In the genomic region with DNA sequence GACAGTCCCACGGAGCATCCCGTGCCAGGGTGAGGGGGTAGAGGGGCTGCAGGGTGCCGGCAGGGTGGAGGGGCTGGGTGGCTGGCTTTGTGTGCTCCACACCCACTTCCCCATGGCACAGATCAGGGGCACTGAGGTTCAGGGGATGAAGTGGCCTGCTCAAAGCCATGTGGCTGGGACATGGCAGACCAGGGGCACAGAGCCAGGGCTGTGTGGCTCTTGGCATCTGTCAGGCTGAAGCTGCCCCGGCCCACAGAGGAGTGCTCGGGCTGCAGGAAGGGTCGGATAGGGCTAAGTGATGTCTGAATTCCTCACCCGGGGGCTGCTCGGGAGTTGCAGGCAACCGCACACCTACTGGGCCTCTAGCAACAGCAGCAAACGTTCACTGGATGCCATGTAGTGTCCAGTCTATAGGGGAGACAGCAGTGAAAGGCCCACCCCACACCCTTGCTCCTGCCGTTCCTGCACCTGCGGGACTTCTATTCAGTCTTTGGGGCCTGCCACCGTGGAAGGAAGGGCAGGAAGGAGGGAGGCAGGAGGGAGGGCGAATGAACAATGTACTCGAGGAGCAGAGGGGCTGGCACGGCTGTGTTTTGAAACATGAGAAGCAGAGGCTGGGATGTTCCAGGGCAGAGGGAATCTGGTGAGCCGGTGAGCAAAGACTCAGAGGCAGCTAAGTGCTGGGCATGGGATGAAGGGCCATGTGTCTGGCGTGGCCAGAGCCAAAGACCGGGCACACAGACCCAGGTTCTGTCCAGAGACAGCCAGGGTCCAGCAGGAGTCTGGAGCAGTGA, we compare ENCODE assay signal across 10 cellular contexts. TPM values are rescaled to one million over a fixed set of nuclear protein-coding genes. Genes with fewer than 3 reads are reported as not detected.
A peak's percentile ranks its signal among the peaks of the same experiment; 100 is the strongest.
DNase-seq lines count a peak whose midpoint lies in the region; ATAC-seq and TF ChIP-seq lines count a peak whose summit lies in the region.
"Had no signal": no experiment of that assay in that cellular context is flagged by ENCODE, and none has a peak within 500 bp of the region (broad histone marks: within the 10 kb centered on the region; RNA-seq: fewer than 3 reads in every experiment).

No MANE protein-coding gene starts in this region.

- no peak overlapping the region for H3K4me3 Mint-ChIP-seq in HFFc6
- H3K4me3 Mint-ChIP-seq: stimulated activated naive CD8-positive, alpha-beta T cell treated with anti-CD3 and anti-CD28 coated beads, Interleukin-15, Interleukin-2, amounts not matched to agents 100 ng/mL and 50 ng/mL, for 24 hours had no signal

- no peaks in the 10 kb centered on the region for H3K79me2 ChIP-seq in parathyroid adenoma

- no peaks in the 10 kb centered on the region for H3K36me3 ChIP-seq in parathyroid adenoma (ENCODE audit: control insufficient read depth, insufficient read depth, low read length)

- H3K36me3 Mint-ChIP-seq in HFFc6 (ENCODE audit: low read depth), result peaks cover 9% of the 10 kb centered on the region; the same call in 1 of the 2 replicates

- H3K4me1 ChIP-seq in parathyroid adenoma, result peaks cover 25% of the 10 kb centered on the region

- TF ChIP-seq CTCF in HFFc6 (IDR thresholded peaks at IDR 0.05) (no peak), fibroblast of villous mesenchyme (IDR thresholded peaks at IDR 0.05; ENCODE audit: insufficient read depth, low read depth, low read length) (no peak), parathyroid adenoma (IDR thresholded peaks at IDR 0.05) (no peak)

- no peak for ATAC-seq in HG02981 (IDR thresholded peaks at IDR 0.05; ENCODE audit: unreplicated experiment)

- H3K9me3 ChIP-seq in parathyroid adenoma (ENCODE audit: control insufficient read depth, low read length), result no peaks in the 10 kb centered on the region
- H3K9me3 ChIP-seq: spleen had no signal

- H3K27me3 Mint-ChIP-seq in HFFc6 (ENCODE audit: insufficient read depth), result peaks cover 4% of the 10 kb centered on the region
- H3K27me3 Mint-ChIP-seq: stimulated activated naive CD8-positive, alpha-beta T cell treated with anti-CD3 and anti-CD28 coated beads, Interleukin-15, Interleukin-2, amounts not matched to agents 100 ng/mL and 50 ng/mL, for 24 hours had no signal

- H3K9ac ChIP-seq in parathyroid adenoma, result no peak overlapping the region

- no peaks in the 10 kb centered on the region for H3K9me3 Mint-ChIP-seq in HFFc6
- H3K9me3 Mint-ChIP-seq: stimulated activated naive CD8-positive, alpha-beta T cell treated with anti-CD3 and anti-CD28 coated beads, Interleukin-15, Interleukin-2, amounts not matched to agents 100 ng/mL and 50 ng/mL, for 24 hours had no signal

- peaks cover 30% of the 10 kb centered on the region for H3K4me1 Mint-ChIP-seq in HFFc6 (ENCODE audit: low read depth)

- no peak overlapping the region for H3K4me2 ChIP-seq in parathyroid adenoma (ENCODE audit: low read length)

- peak overlapping the region; percentile 10 for H2AFZ ChIP-seq in parathyroid adenoma

- no peak overlapping the region; the same call in 1 of the 2 replicates for H3K27ac Mint-ChIP-seq in HFFc6
- H3K27ac Mint-ChIP-seq: stimulated activated naive CD8-positive, alpha-beta T cell treated with anti-CD3 and anti-CD28 coated beads, Interleukin-15, Interleukin-2, amounts not matched to agents 100 ng/mL and 50 ng/mL, for 24 hours had no signal

- no peak overlapping the region for H3K4me3 ChIP-seq in fibroblast of villous mesenchyme (ENCODE audit: low read depth, low read length)
- H3K4me3 ChIP-seq in parathyroid adenoma (ENCODE audit: low read depth, low read length), result no peak overlapping the region
- H3K4me3 ChIP-seq: spleen had no signal

- H3K27ac ChIP-seq in parathyroid adenoma (peak overlapping the region; percentile 39), caudate nucleus (ENCODE audit: low read depth, low read length) (no peak overlapping the region)
- H3K27ac ChIP-seq: spleen had no signal

- peak; percentile 3 for DNase-seq in HFFc6
- peak; percentile 61 for DNase-seq in NCI-H510A treated with DMSO at 0.1 percent for 48 hours (lab: John Stamatoyannopoulos, UW)
- DNase-seq in fibroblast of villous mesenchyme (ENCODE audit: low read depth), result peak; percentile 22
- no peak for DNase-seq in caudate nucleus (lab: John Stamatoyannopoulos, UW)
- DNase-seq in activated CD4-positive, alpha-beta T cell treated with anti-CD3 and anti-CD28 coated beads, Interleukin-2, amount 50 U/mL, for 4 hours, result no peak
- DNase-seq: spleen had no signal

- H3K27me3 ChIP-seq in parathyroid adenoma (ENCODE audit: control insufficient read depth, insufficient read depth, low read length), result no peaks in the 10 kb centered on the region
- H3K27me3 ChIP-seq: spleen had no signal

RNA-seq across cellular contexts. Expression of gene SLC5A10, which starts 15.1 kb away (rescaled TPM):
- total RNA-seq in HFFc6 (2021; fragmentation: NEBNext Ultra II Directional; extraction: Animal tissue kit (Norgen Biotek cat#: 25700)), result not detected
- not detected in 2 replicates for total RNA-seq in fibroblast of villous mesenchyme
- total RNA-seq: dermis microvascular lymphatic vessel endothelial cell had no signal

RNA-seq across cellular contexts. Expression of gene FAM83G, which starts 37.5 kb away (rescaled TPM):
- 10 to 100 TPM; 21.0 to 24.0 (median 21.7) TPM for total RNA-seq in HFFc6 (2021; fragmentation: NEBNext Ultra II Directional; extraction: Animal tissue kit (Norgen Biotek cat#: 25700))
- total RNA-seq in fibroblast of villous mesenchyme, result 12.1 and 14.5 TPM in 2 replicates

Comparison
In these comparisons a context has a peak if more than half of its experiments do, and no peak if none do; other contexts are left out.
1. DNase-seq: peak in HFFc6 (single experiment), NCI-H510A treated with DMSO at 0.1 percent for 48 hours (single experiment) and fibroblast of villous mesenchyme (single experiment); none in caudate nucleus (0 of 61) and activated CD4-positive, alpha-beta T cell treated with anti-CD3 and anti-CD28 coated beads, Interleukin-2, amount 50 U/mL, for 4 hours (0 of 2).